ENCODE assay signal across 8 cellular contexts in genomic region chr17:75271233-75271954, GRCh38. TPM values are rescaled to one million over a fixed set of nuclear protein-coding genes. Genes with fewer than 3 reads are reported as not detected.
DNase-seq lines count a peak whose midpoint lies in the region; ATAC-seq and TF ChIP-seq lines count a peak whose summit lies in the region.

No MANE protein-coding gene starts in this region.

- H3K27ac Mint-ChIP-seq in activated CD4-positive, alpha-beta T cell treated with anti-CD3 and anti-CD28 coated beads, Interleukin-2, amount 10 ng/mL, durations not matched to agents 24 days and 14 days, result peak overlapping the region; percentile 87

- H3K27me3 Mint-ChIP-seq in activated CD4-positive, alpha-beta T cell treated with anti-CD3 and anti-CD28 coated beads, Interleukin-2, amount 10 ng/mL, durations not matched to agents 24 days and 14 days, result no peaks in the 10 kb centered on the region

- peak overlapping the region; percentile 93 for H3K4me3 ChIP-seq in lower lobe of right lung

- intact Hi-C loops in activated CD4-positive, alpha-beta T cell treated with anti-CD3 and anti-CD28 coated beads, Interleukin-2, amount 10 ng/mL, durations not matched to agents 24 days and 14 days (cut with micrococcal nuclease), result loop anchor here (1.0 kb wide), 2 partner anchors 18 to 141 kb away; partner anchors contain the start of gene SLC25A19
- intact Hi-C loops in lower lobe of right lung (cut with DNase I), result no loop called here

- H3K27ac ChIP-seq in lower lobe of right lung, result peak overlapping the region; percentile 99

- H3K27me3 ChIP-seq in lower lobe of right lung (ENCODE audit: low read depth), result no peaks in the 10 kb centered on the region

- peaks cover 23% of the 10 kb centered on the region for H3K4me1 ChIP-seq in lower lobe of right lung

- H3K4me3 Mint-ChIP-seq in activated CD4-positive, alpha-beta T cell treated with anti-CD3 and anti-CD28 coated beads, Interleukin-2, amount 10 ng/mL, durations not matched to agents 24 days and 14 days, result peak overlapping the region; percentile 89

- peak; percentile 75 for TF ChIP-seq CTCF in lower lobe of right lung (IDR thresholded peaks at IDR 0.05)

- ATAC-seq in GM18511 (IDR thresholded peaks at IDR 0.05; ENCODE audit: unreplicated experiment) (peak; percentile 70), HG03025 (IDR thresholded peaks at IDR 0.05; ENCODE audit: low FRiP score, unreplicated experiment) (peak; percentile 47), lower lobe of right lung (peak; percentile 89 to 94)

- DNase-seq in A172 (ENCODE audit: low spot score) (peak; percentile 54), NCI-H2227 treated with DMSO at 0.1 percent for 48 hours (lab: John Stamatoyannopoulos, UW) (peak; percentile 49), dermis blood vessel endothelial cell (peak; percentile 37), lower lobe of right lung (peak; percentile 91)
- peak; percentile 97 for DNase-seq in activated CD4-positive, alpha-beta T cell treated with anti-CD3 and anti-CD28 coated beads, Interleukin-2, amount 10 ng/mL, durations not matched to agents 24 days and 14 days
- DNase-seq in stimulated activated CD4-positive, alpha-beta T cell treated with anti-CD3 and anti-CD28 coated beads, TNF-alpha, amount 100 ng/mL, for 4 hours (ENCODE audit: low read depth in 3 of 3), result peak; percentile 77 to 81 (median 79)

- no peaks in the 10 kb centered on the region for H3K9me3 Mint-ChIP-seq in activated CD4-positive, alpha-beta T cell treated with anti-CD3 and anti-CD28 coated beads, Interleukin-2, amount 10 ng/mL, durations not matched to agents 24 days and 14 days

- H3K4me1 Mint-ChIP-seq in activated CD4-positive, alpha-beta T cell treated with anti-CD3 and anti-CD28 coated beads, Interleukin-2, amount 10 ng/mL, durations not matched to agents 24 days and 14 days, result peaks cover 32% of the 10 kb centered on the region

- H3K36me3 Mint-ChIP-seq in activated CD4-positive, alpha-beta T cell treated with anti-CD3 and anti-CD28 coated beads, Interleukin-2, amount 10 ng/mL, durations not matched to agents 24 days and 14 days (ENCODE audit: low read depth), result peaks cover 45% of the 10 kb centered on the region

- H3K9me3 ChIP-seq in lower lobe of right lung, result no peaks in the 10 kb centered on the region

- peaks cover 34% of the 10 kb centered on the region for H3K36me3 ChIP-seq in lower lobe of right lung

RNA-seq across cellular contexts. Expression of gene MIF4GD, which starts 0.4 kb away (rescaled TPM):
- 34.2 and 43.5 TPM in 2 replicates for total RNA-seq in A172 (2014; rRNA removed; shearing (Covaris generic))
- 45.9 and 48.7 TPM in 2 replicates for total RNA-seq in activated CD4-positive, alpha-beta T cell treated with anti-CD3 and anti-CD28 coated beads, Interleukin-2, amount 10 ng/mL, durations not matched to agents 24 days and 14 days
- 10.6 and 12.8 TPM in 2 replicates for total RNA-seq in dermis blood vessel endothelial cell
- total RNA-seq in lower lobe of right lung, result 32.1 TPM

RNA-seq across cellular contexts. Expression of gene MRPS7, which starts 9.7 kb away (rescaled TPM):
- total RNA-seq in A172 (2014; rRNA removed; shearing (Covaris generic)), result 100 and 101 TPM in 2 replicates
- total RNA-seq in activated CD4-positive, alpha-beta T cell treated with anti-CD3 and anti-CD28 coated beads, Interleukin-2, amount 10 ng/mL, durations not matched to agents 24 days and 14 days, result 121 and 127 TPM in 2 replicates
- total RNA-seq in dermis blood vessel endothelial cell, result 63.2 and 73.5 TPM in 2 replicates
- total RNA-seq in lower lobe of right lung, result 38.3 TPM

RNA-seq across cellular contexts. Expression of gene GGA3, which starts 10.0 kb away (rescaled TPM):
- 12.9 and 15.1 TPM in 2 replicates for total RNA-seq in A172 (2014; rRNA removed; shearing (Covaris generic))
- total RNA-seq in activated CD4-positive, alpha-beta T cell treated with anti-CD3 and anti-CD28 coated beads, Interleukin-2, amount 10 ng/mL, durations not matched to agents 24 days and 14 days, result 84.2 and 86.9 TPM in 2 replicates
- total RNA-seq in dermis blood vessel endothelial cell (11.9 and 26.4 TPM in 2 replicates), lower lobe of right lung (68.6 TPM)

RNA-seq across cellular contexts. Expression of gene SLC25A19, which starts 17.8 kb away (rescaled TPM):
- 13.6 and 22.6 TPM in 2 replicates for total RNA-seq in A172 (2014; rRNA removed; shearing (Covaris generic))
- 131 and 132 TPM in 2 replicates for total RNA-seq in activated CD4-positive, alpha-beta T cell treated with anti-CD3 and anti-CD28 coated beads, Interleukin-2, amount 10 ng/mL, durations not matched to agents 24 days and 14 days
- total RNA-seq in dermis blood vessel endothelial cell (10.3 and 13.1 TPM in 2 replicates), lower lobe of right lung (41.5 TPM)

Comparison
In these comparisons a context has a peak if more than half of its experiments do, and no peak if none do; other contexts are left out.
1. Peak in every context shown above with its lines: DNase-seq, ATAC-seq, H3K4me3 ChIP-seq and H3K27ac ChIP-seq.
2. DNase-seq: peak in every context shown above with its lines; median percentile 97 in activated CD4-positive, alpha-beta T cell treated with anti-CD3 and anti-CD28 coated beads, Interleukin-2, amount 10 ng/mL, durations not matched to agents 24 days and 14 days; 91 in lower lobe of right lung; 79 in stimulated activated CD4-positive, alpha-beta T cell treated with anti-CD3 and anti-CD28 coated beads, TNF-alpha, amount 100 ng/mL, for 4 hours; 54 in A172; 49 in NCI-H2227 treated with DMSO at 0.1 percent for 48 hours; 37 in dermis blood vessel endothelial cell.